ENCODE assay signal across 8 cellular contexts in genomic region chr3:126983653-126984390, GRCh38. TPM values are rescaled to one million over a fixed set of nuclear protein-coding genes. Genes with fewer than 3 reads are reported as not detected.
A peak's percentile ranks its signal among the peaks of the same experiment; 100 is the strongest.
DNase-seq lines count a peak whose midpoint lies in the region; ATAC-seq and TF ChIP-seq lines count a peak whose summit lies in the region.

No MANE protein-coding gene starts in this region.

- TF ChIP-seq POLR2A in upper lobe of left lung (IDR thresholded peaks at IDR 0.05): peak in 1 of 4 donors; percentile 20

- H3K4me1 ChIP-seq in endocrine pancreas (ENCODE audit: control insufficient read depth, insufficient read depth, low read length) (no peaks in the 10 kb centered on the region), upper lobe of left lung (peaks cover 28 to 53% (median 35%) of the 10 kb centered on the region in 4 donors)

- H3K9me3 ChIP-seq in endocrine pancreas (ENCODE audit: control insufficient read depth, low read length): no peaks in the 10 kb centered on the region
- no peaks in the 10 kb centered on the region for H3K9me3 ChIP-seq in upper lobe of left lung

- H3K36me3 ChIP-seq in endocrine pancreas (ENCODE audit: control insufficient read depth, insufficient read depth, low read length) (no peaks in the 10 kb centered on the region), upper lobe of left lung (peaks cover 0 to 5% (median 2%) of the 10 kb centered on the region in 4 donors)

- peak; percentile 16 for DNase-seq in Caki2 (ENCODE audit: low read depth)
- peak; percentile 54 for DNase-seq in activated CD4-positive, alpha-beta T cell treated with anti-CD3 and anti-CD28 coated beads for 48 hours
- DNase-seq in myocyte (ENCODE audit: low read depth): peak; percentile 54
- DNase-seq in upper lobe of left lung: peak in 1 of 2 donors; percentile 89
- DNase-seq in Ammon's horn (ENCODE audit: low spot score): no peak
- no peak for DNase-seq in kidney glomerular epithelial cell (lab: John Stamatoyannopoulos, UW)

- ATAC-seq in HG03064 (IDR thresholded peaks at IDR 0.05; ENCODE audit: low read depth, unreplicated experiment): peak; percentile 11
- no peak for ATAC-seq in upper lobe of left lung (ENCODE audit: low FRiP score in 2 of 2)

- in situ Hi-C loops in Caki2 (cut with HindIII; ENCODE audit: low pct_unique_long_range_greater_than_20kb, low sequenced_read_pairs): no loop called here

- H3K4me3 ChIP-seq in endocrine pancreas (ENCODE audit: control insufficient read depth, insufficient read depth, low read length) (no peak overlapping the region), upper lobe of left lung (peak overlapping the region; percentile 67 to 95 (median 72))

- TF ChIP-seq CTCF in upper lobe of left lung (IDR thresholded peaks at IDR 0.05): peak in 1 of 6 experiments; percentile 2

- WGBS in upper lobe of left lung, 2 donors: 0 to 3% methylated on average over 10 to 34 of the region's 61 CpGs

- no peaks in the 10 kb centered on the region for H3K27me3 ChIP-seq in endocrine pancreas (ENCODE audit: control insufficient read depth, insufficient read depth, low read length)
- H3K27me3 ChIP-seq in upper lobe of left lung: no peaks in the 10 kb centered on the region

- H3K27ac ChIP-seq in upper lobe of left lung: peak overlapping the region in 3 of 4 donors; percentile 43 to 83 (median 54)

- no peak for TF ChIP-seq EP300 in upper lobe of left lung (IDR thresholded peaks at IDR 0.05)

- peak overlapping the region; percentile 35 for H3K9ac ChIP-seq in endocrine pancreas (ENCODE audit: control insufficient read depth, insufficient read depth, low read length)

RNA-seq across cellular contexts. Expression of gene PLXNA1, which starts 0.9 kb away (rescaled TPM):
- 8.7 and 12.1 TPM in 2 replicates for total RNA-seq in Caki2 (2014; rRNA removed; shearing (Covaris generic); ENCODE audit: low replicate concordance)
- total RNA-seq in myocyte (209 and 320 TPM in 2 replicates), upper lobe of left lung (10 to 100 TPM; 48.0 to 94.3 (median 73.7) TPM)
- 177 TPM for polyA plus RNA-seq in myocyte (2012)

Comparison
In these comparisons a context has a peak if more than half of its experiments do, and no peak if none do; other contexts are left out.
1. DNase-seq: peak in Caki2 (single experiment), activated CD4-positive, alpha-beta T cell treated with anti-CD3 and anti-CD28 coated beads for 48 hours (single experiment) and myocyte (single experiment); none in Ammon's horn (single experiment) and kidney glomerular epithelial cell (single experiment).